Comparison of ENCODE assay signal across 8 cellular contexts in the genomic region with DNA sequence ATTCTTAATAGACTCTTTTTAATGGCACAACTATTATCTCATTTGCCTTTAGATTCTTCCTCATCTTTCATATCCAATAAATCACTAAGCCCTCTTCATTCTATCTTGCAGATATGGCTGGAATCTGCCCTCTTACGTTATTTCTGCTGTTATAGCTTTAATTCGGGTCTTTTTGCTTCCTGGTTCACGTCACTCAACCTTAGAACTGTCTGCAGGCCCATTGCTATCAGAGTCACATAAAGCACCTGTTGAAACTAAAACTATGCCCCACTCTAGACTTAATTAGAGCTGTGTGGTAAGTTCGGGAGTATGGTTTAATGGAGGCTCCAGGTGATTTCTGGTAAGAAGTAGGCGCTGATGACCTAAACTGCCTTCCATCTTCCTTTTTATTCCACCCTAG. TPM values are rescaled to one million over a fixed set of nuclear protein-coding genes. Genes with fewer than 3 reads are reported as not detected.
DNase-seq lines count a peak whose midpoint lies in the region; ATAC-seq and TF ChIP-seq lines count a peak whose summit lies in the region.

No MANE protein-coding gene starts in this region.

- peaks cover 23% of the 10 kb centered on the region for H3K4me1 ChIP-seq in CD4-positive, alpha-beta memory T cell (ENCODE audit: insufficient read depth, low read length)

- peak overlapping the region; percentile 85 to 88 for H3K4me3 ChIP-seq in CD4-positive, alpha-beta memory T cell (ENCODE audit: low read length in 2 of 2)
- peak overlapping the region; percentile 97 for H3K4me3 ChIP-seq in Jurkat, Clone E6-1 (ENCODE audit: low read length)
- peak overlapping the region; percentile 74 to 79 for H3K4me3 ChIP-seq in cardiac fibroblast (replicated peaks in 1 of 2; ENCODE audit: low read depth in 2 of 2, low read length in 2 of 2)

- no peaks in the 10 kb centered on the region for H3K27me3 Mint-ChIP-seq in CD4-positive, alpha-beta memory T cell
- no peaks in the 10 kb centered on the region for H3K27me3 Mint-ChIP-seq in natural killer cell (ENCODE audit: low read depth in 2 of 2)

- intact Hi-C loops in CD4-positive, alpha-beta memory T cell (cut with micrococcal nuclease): no loop called here
- intact Hi-C loops in natural killer cell (cut with micrococcal nuclease): no loop called here

- H3K9me3 Mint-ChIP-seq in CD4-positive, alpha-beta memory T cell: peaks cover 0 to 3% (median 0%) of the 10 kb centered on the region in 8 donors
- H3K9me3 Mint-ChIP-seq in natural killer cell: no peaks in the 10 kb centered on the region

- H3K4me1 Mint-ChIP-seq in CD4-positive, alpha-beta memory T cell: peaks cover 27 to 47% (median 36%) of the 10 kb centered on the region in 4 donors
- H3K4me1 Mint-ChIP-seq in natural killer cell: peaks cover 21 to 29% of the 10 kb centered on the region in 2 donors

- no peak for TF ChIP-seq CTCF in cardiac fibroblast (IDR thresholded peaks at IDR 0.05; ENCODE audit: low read depth, low read length)
- no peak for TF ChIP-seq CTCF in natural killer cell (IDR thresholded peaks at IDR 0.05)

- no peaks in the 10 kb centered on the region for H3K27me3 ChIP-seq in CD4-positive, alpha-beta memory T cell (ENCODE audit: insufficient read depth, low read length)

- DNase-seq in CD4-positive, alpha-beta memory T cell: no peak
- DNase-seq in Jurkat, Clone E6-1 (ENCODE audit: low read depth, low spot score): peak; percentile 30
- DNase-seq in cardiac fibroblast (ENCODE audit: low read depth in 2 of 2) (no peak), natural killer cell (no peak), middle frontal gyrus (ENCODE audit: extremely low spot score, low spot score) (no peak)

- ATAC-seq in natural killer cell (no peak), HG02571 (IDR thresholded peaks at IDR 0.05; ENCODE audit: unreplicated experiment) (no peak), GM21526 (IDR thresholded peaks at IDR 0.05; ENCODE audit: low FRiP score, unreplicated experiment) (no peak), HG03280 (IDR thresholded peaks at IDR 0.05; ENCODE audit: unreplicated experiment) (no peak)

- H3K27ac Mint-ChIP-seq in CD4-positive, alpha-beta memory T cell: peak overlapping the region in 5 of 7 donors; percentile 96 to 98 (median 98)
- H3K27ac Mint-ChIP-seq in natural killer cell: peak overlapping the region; percentile 98

- POLR2A ChIA-PET in CD4-positive, alpha-beta memory T cell (lab: Charles Lee; ENCODE audit: partially characterized antibody): no interaction called here

- H3K9me3 ChIP-seq in CD4-positive, alpha-beta memory T cell (ENCODE audit: control insufficient read depth in 1 of 2, low read length in 2 of 2): no peaks in the 10 kb centered on the region

- H3K36me3 ChIP-seq in CD4-positive, alpha-beta memory T cell (ENCODE audit: insufficient read depth, low read length): no peaks in the 10 kb centered on the region

- H3K4me3 Mint-ChIP-seq in CD4-positive, alpha-beta memory T cell: peak overlapping the region; percentile 96 to 99 (median 97)
- H3K4me3 Mint-ChIP-seq in natural killer cell: peak overlapping the region; percentile 99

- H3K27ac ChIP-seq in CD4-positive, alpha-beta memory T cell (ENCODE audit: low read depth, low read length): peak overlapping the region; percentile 74

- CTCF ChIA-PET in CD4-positive, alpha-beta memory T cell (lab: Charles Lee; ENCODE audit: partially characterized antibody): interaction anchor here (0.8 to 1.7 kb wide), 3 partner anchors 10 to 185 kb away, joined by 3 to 8 read pairs (median 3); no protein-coding TSS in a partner anchor

- H3K36me3 Mint-ChIP-seq in CD4-positive, alpha-beta memory T cell: peaks cover 5 to 20% of the 10 kb centered on the region in 2 donors
- no peaks in the 10 kb centered on the region for H3K36me3 Mint-ChIP-seq in natural killer cell

RNA-seq across cellular contexts. Expression of gene QRSL1, which starts 1.0 kb away (rescaled TPM):
- 10 to 100 TPM; 12.3 to 13.4 TPM for total RNA-seq in CD4-positive, alpha-beta memory T cell
- polyA plus RNA-seq in CD4-positive, alpha-beta memory T cell: 10 to 100 TPM; 10.6 to 14.0 TPM
- 19.7 TPM for polyA plus RNA-seq in Jurkat, Clone E6-1 (2012; ENCODE audit: insufficient read depth, insufficient read length)
- total RNA-seq in natural killer cell: 1 to 10 TPM; 5.6 to 8.4 (median 6.5) TPM

RNA-seq across cellular contexts. Expression of gene RTN4IP1, which starts 1.1 kb away (rescaled TPM):
- total RNA-seq in CD4-positive, alpha-beta memory T cell: 1 to 10 TPM; 5.8 to 8.3 TPM
- polyA plus RNA-seq in CD4-positive, alpha-beta memory T cell: 1 to 10 TPM; 6.9 to 7.9 TPM
- 18.7 TPM for polyA plus RNA-seq in Jurkat, Clone E6-1 (2012; ENCODE audit: insufficient read depth, insufficient read length)
- 1 to 10 TPM; 2.9 to 5.5 (median 5.0) TPM for total RNA-seq in natural killer cell
